1 cellular context compared by ENCODE assay signal in genomic region chr6:16136536-16137450, GRCh38.
A peak's percentile ranks its signal among the peaks of the same experiment; 100 is the strongest.
TF ChIP-seq lines count a peak whose summit lies in the region.

No MANE protein-coding gene starts in this region.

TF ChIP-seq in HEK293, 187 proteins besides CTCF, POLR2A, EP300 and RAD21 (continued from another document):
- TF ChIP-seq KLF10 (tag by site-specific recombination; IDR thresholded peaks at IDR 0.05) (0 out of 2 replicates have a peak, but pooled peaks have one; percentile 6), ZNF514 (tag by site-specific recombination; IDR thresholded peaks at IDR 0.05) (no peak)
